In genomic region chr3:189652042-189652441, GRCh38 we compare ENCODE assay signal across 14 cellular contexts. TPM values are rescaled to one million over a fixed set of nuclear protein-coding genes. Genes with fewer than 3 reads are reported as not detected.
A peak's percentile ranks its signal among the peaks of the same experiment; 100 is the strongest.
DNase-seq lines count a peak whose midpoint lies in the region; ATAC-seq, FAIRE-seq and TF ChIP-seq lines count a peak whose summit lies in the region.
"Had no signal": no experiment of that assay in that cellular context is flagged by ENCODE, and none has a peak within 500 bp of the region (broad histone marks: within the 10 kb centered on the region; RNA-seq: fewer than 3 reads in every experiment).

No MANE protein-coding gene starts in this region.

- H2BK120ac ChIP-seq in mesenchymal stem cell (ENCODE audit: low read depth, low read length), result no peak overlapping the region

- intact Hi-C loops in K562 (cut with micrococcal nuclease), result no loop called here
- intact Hi-C loops in gastrocnemius medialis (cut with DNase I; ENCODE audit: low total_unique reads), result no loop called here

- H3K9ac ChIP-seq in K562 (ENCODE audit: insufficient read depth in 1 of 2, low read depth in 2 of 2, low read length in 2 of 2), result no peak overlapping the region
- H3K9ac ChIP-seq in mesenchymal stem cell (ENCODE audit: low read length), result no peak overlapping the region

- H3K27me3 ChIP-seq in K562 (ENCODE audit: control insufficient read depth in 2 of 2, insufficient read depth in 2 of 2, low read length in 2 of 2), result no peaks in the 10 kb centered on the region
- no peaks in the 10 kb centered on the region for H3K27me3 ChIP-seq in mesenchymal stem cell (ENCODE audit: control insufficient read depth in 1 of 2, insufficient read depth in 1 of 2, low read length in 2 of 2)
- H3K27me3 ChIP-seq in gastrocnemius medialis, result no peaks in the 10 kb centered on the region
- H3K27me3 ChIP-seq: body of pancreas, suprapubic skin had no signal

- no peaks in the 10 kb centered on the region for H3K79me2 ChIP-seq in K562 (ENCODE audit: control insufficient read depth, insufficient read depth, low read length)

- H3K27ac ChIP-seq in K562 (ENCODE audit: extremely low read depth, low read depth, low read length) (no peak overlapping the region), mesenchymal stem cell (ENCODE audit: low read length, poor library complexity, severe bottlenecking) (no peak overlapping the region), gastrocnemius medialis (no peak overlapping the region)
- H3K27ac ChIP-seq: body of pancreas, suprapubic skin had no signal

- H2AK5ac ChIP-seq in mesenchymal stem cell (ENCODE audit: low read length, severe bottlenecking), result no peak overlapping the region

- H3K9me3 ChIP-seq in K562 (replicated peaks; ENCODE audit: control insufficient read depth, insufficient read depth, low read depth, low read length) (no peaks in the 10 kb centered on the region), mesenchymal stem cell (ENCODE audit: control insufficient read depth, low read length) (peaks cover 15% of the 10 kb centered on the region), gastrocnemius medialis (peaks cover 0 to 6% (median 0%) of the 10 kb centered on the region in 3 donors)
- H3K9me3 ChIP-seq: body of pancreas, suprapubic skin had no signal

- H3K36me3 ChIP-seq in K562 (ENCODE audit: control insufficient read depth, insufficient read depth, low read length) (no peaks in the 10 kb centered on the region), mesenchymal stem cell (ENCODE audit: control insufficient read depth in 1 of 2, insufficient read depth in 2 of 2, low read depth in 1 of 2, low read length in 2 of 2) (no peaks in the 10 kb centered on the region), gastrocnemius medialis (peaks cover 0 to 7% of the 10 kb centered on the region in 2 donors)
- H3K36me3 ChIP-seq: suprapubic skin had no signal

- no peak for TF ChIP-seq EP300 in K562 (IDR thresholded peaks at IDR 0.05; ENCODE audit: low read length)

- H3K4me3 ChIP-seq in K562, result no peak overlapping the region
- H3K4me3 ChIP-seq in mesenchymal stem cell (ENCODE audit: insufficient read depth in 1 of 2, low read depth in 1 of 2, low read length in 2 of 2), result no peak overlapping the region
- H3K4me3 ChIP-seq in gastrocnemius medialis, result no peak overlapping the region
- H3K4me3 ChIP-seq: body of pancreas, suprapubic skin had no signal

- no peak overlapping the region for H3K23ac ChIP-seq in mesenchymal stem cell (ENCODE audit: low read length in 2 of 2)

- in situ Hi-C loops in K562 (cut with MboI) (no loop called here), gastrocnemius medialis (cut with MboI; ENCODE audit: low sequenced_read_pairs in 4 of 4) (no loop called here)

- no peak overlapping the region for H2BK5ac ChIP-seq in mesenchymal stem cell (ENCODE audit: low read depth, low read length, poor library complexity, severe bottlenecking)

- FAIRE-seq in K562 (lab: Jason Lieb, UNC), result no peak
- FAIRE-seq: islet of Langerhans had no signal

- H2BK15ac ChIP-seq in mesenchymal stem cell (ENCODE audit: low read depth, poor library complexity, severe bottlenecking), result no peak overlapping the region

- H2AFZ ChIP-seq in K562 (ENCODE audit: low read depth, low read length) (no peak overlapping the region), mesenchymal stem cell (ENCODE audit: low read depth, low read length) (no peak overlapping the region)

- BruUV-seq in K562 (replicated peaks; lab: Mats Ljungman, UMichigan), result no TSS peak

- no peaks in the 10 kb centered on the region for H3K9me1 ChIP-seq in K562 (ENCODE audit: control insufficient read depth, insufficient read depth, low read length)

- H3K4ac ChIP-seq in mesenchymal stem cell (ENCODE audit: low read depth in 1 of 2, low read length in 2 of 2), result no peak overlapping the region

- H3K14ac ChIP-seq in mesenchymal stem cell (ENCODE audit: low read length in 2 of 2), result no peak overlapping the region

- ATAC-seq in K562 (no peak), gastrocnemius medialis (no peak), GM21619 (IDR thresholded peaks at IDR 0.05; ENCODE audit: unreplicated experiment) (no peak)
- ATAC-seq: body of pancreas had no signal

- TF ChIP-seq CTCF in K562 (IDR thresholded peaks at IDR 0.05 in 2 of 3, conservative IDR thresholded peaks at IDR 0.05 in 1 of 3; ENCODE audit: insufficient read depth in 2 of 3, low read depth in 1 of 3, low read length in 3 of 3), result 0 out of 6 replicates have a peak, but pooled peaks of 2 of the 3 experiments have one; percentile 22 to 24
- TF ChIP-seq CTCF in gastrocnemius medialis (IDR thresholded peaks at IDR 0.05 in 4 of 5, conservative IDR thresholded peaks at IDR 0.05 in 1 of 5), result peak in 1 of 5 experiments; percentile 15

- CTCF ChIA-PET in K562 (lab: Yijun Ruan, JAX; ENCODE audit: low intra/inter-chr PET ratio), result no interaction called here

- TF ChIP-seq POLR2A in K562 (conservative IDR thresholded peaks at IDR 0.05) (no peak), gastrocnemius medialis (IDR thresholded peaks at IDR 0.05) (no peak)

- POLR2A ChIA-PET in K562 (lab: Yijun Ruan, JAX), result no interaction called here

- H3K4me2 ChIP-seq in K562 (ENCODE audit: insufficient read depth, low read length), result no peak overlapping the region
- H3K4me2 ChIP-seq in mesenchymal stem cell (ENCODE audit: low read length, poor library complexity, severe bottlenecking), result no peak overlapping the region

- H2BK12ac ChIP-seq in mesenchymal stem cell (ENCODE audit: low read length in 2 of 2), result no peak overlapping the region

- H3K18ac ChIP-seq in mesenchymal stem cell (ENCODE audit: low read depth in 1 of 2, low read length in 2 of 2), result no peak overlapping the region

- TF ChIP-seq RAD21 in K562 (CRISPR knock-in tag; conservative IDR thresholded peaks at IDR 0.05 in 1 of 2, IDR thresholded peaks at IDR 0.05 in 1 of 2), result peak in 1 of 2 experiments; percentile 33; a peak in 1 of 4 replicates

- H4K8ac ChIP-seq in mesenchymal stem cell (ENCODE audit: low read length), result no peak overlapping the region

- H3K79me1 ChIP-seq in mesenchymal stem cell (replicated peaks; ENCODE audit: low read length, poor library complexity, severe bottlenecking), result no peaks in the 10 kb centered on the region

- no peaks in the 10 kb centered on the region for H4K20me1 ChIP-seq in K562 (replicated peaks; ENCODE audit: control insufficient read depth, insufficient read depth, low read length)

- 0% methylated on average over 1 of the region's 1 CpG for WGBS in K562 (ENCODE audit: insufficient coverage, low coverage, missing lambda C conversion rate)
- WGBS in mesenchymal stem cell, result 47% methylated on average over 1 of the region's 1 CpG

- no peak overlapping the region for H4K91ac ChIP-seq in mesenchymal stem cell (ENCODE audit: low read length)

- DNase-seq in DMS 273 (lab: John Stamatoyannopoulos, UW; ENCODE audit: unreplicated experiment), result peak; percentile 47
- no peak for DNase-seq in DMS 273 treated with DMSO at 0.1 percent for 48 hours (lab: John Stamatoyannopoulos, UW)
- peak; percentile 19 for DNase-seq in HS-27A (ENCODE audit: low read depth)
- peak in 1 of 4 experiments; percentile 9 for DNase-seq in K562 (ENCODE audit: extremely low read depth in 1 of 4, low spot score in 3 of 4)
- peak; percentile 23 for DNase-seq in mesenchymal stem cell
- DNase-seq in gastrocnemius medialis, result no peak
- DNase-seq in NOMO-1 treated with dmso at 0.1 percent for 144 hours (lab: John Stamatoyannopoulos, UW; ENCODE audit: unreplicated experiment), result no peak
- DNase-seq: 8988T; activated CD4-positive, alpha-beta T cell treated with anti-CD3 and anti-CD28 coated beads for 1 hour; body of pancreas; NCI-H2227 treated with DMSO at 0.1 percent for 48 hours had no signal

- H3K4me1 ChIP-seq in K562 (replicated peaks in 1 of 2; ENCODE audit: control insufficient read depth in 2 of 2, insufficient read depth in 2 of 2, low read length in 2 of 2) (no peaks in the 10 kb centered on the region), mesenchymal stem cell (ENCODE audit: control insufficient read depth, insufficient read depth, low read depth, low read length) (no peaks in the 10 kb centered on the region), gastrocnemius medialis (peaks cover 20 to 21% of the 10 kb centered on the region in 2 donors)
- H3K4me1 ChIP-seq: body of pancreas, suprapubic skin had no signal

TF ChIP-seq in K562, 482 proteins besides CTCF, POLR2A, EP300 and RAD21 (continues in another document):
- TF ChIP-seq ZNF511 (CRISPR knock-in tag; IDR thresholded peaks at IDR 0.05), result no peak

RNA-seq across cellular contexts. Expression of gene TP63, which starts 20.9 kb away (rescaled TPM):
- total RNA-seq in K562 (2011; cell fraction: chromatin; rRNA removed; ENCODE audit: low replicate concordance), result 0.51 TPM in 1 of 2 replicates, not detected in the other
- total RNA-seq in K562 (2011; cell fraction: nucleolus; rRNA removed), result 0.26 TPM in 1 of 2 replicates, not detected in the other
- total RNA-seq in K562 (2011; cell fraction: nucleoplasm; rRNA removed), result 0.29 and 0.31 TPM in 2 replicates
- total RNA-seq in K562 (2014; rRNA removed), result 0.50 and 0.82 TPM in 2 replicates
- 0.73 and 0.84 TPM in 2 replicates for total RNA-seq in K562 (2014; rRNA removed; fragmentation: Illumina TruSeq; extraction: Trizol)
- total RNA-seq in K562 (2015; rRNA removed; fragmentation: Illumina TruSeq; extraction: Trizol), result 1.1 and 1.3 TPM in 2 replicates
- 1.1 and 1.4 TPM in 2 replicates for total RNA-seq in K562 (2021)
- 0.08 and 0.32 TPM in 2 replicates for polyA plus RNA-seq in K562 (2011; rRNA removed)
- polyA plus RNA-seq in K562 (2011; cell fraction: cytosol; rRNA removed), result 0.07 and 0.64 TPM in 2 replicates
- polyA plus RNA-seq in K562 (2011; cell fraction: nucleus; rRNA removed), result 0.08 and 0.46 TPM in 2 replicates
- 0.89 and 1.3 TPM in 2 replicates for polyA plus RNA-seq in K562 (2012)
- polyA plus RNA-seq in K562 (2014; fragmentation: Illumina TruSeq; extraction: Trizol), result 1.1 and 1.4 TPM in 2 replicates
- polyA plus RNA-seq in K562 (2014; fragmentation: Nextera tagmentation; extraction: Ambion mirVana), result under 1 TPM; 0.37 to 0.42 TPM
- 0.48 and 0.84 TPM in 2 replicates for polyA plus RNA-seq in K562 (2014; rRNA removed)
- polyA minus RNA-seq in K562 (2011; rRNA and poly(A)+ RNA removed), result 0.15 and 0.28 TPM in 2 replicates
- polyA minus RNA-seq in K562 (2011; cell fraction: cytosol; rRNA and poly(A)+ RNA removed), result not detected in 2 replicates
- polyA minus RNA-seq in K562 (2011; cell fraction: nucleus; rRNA and poly(A)+ RNA removed), result 0.11 and 0.27 TPM in 2 replicates
- polyA plus RNA-seq in mesenchymal stem cell (2013, experiment 1 of 2), result 0.03 TPM
- polyA plus RNA-seq in mesenchymal stem cell (2013, experiment 2 of 2), result 0.04 TPM
- 10 to 100 TPM in 3 of 4 donors, 1 to 10 TPM in 1; 5.2 to 38.8 (median 25.8) TPM for total RNA-seq in gastrocnemius medialis
- total RNA-seq: body of pancreas had no signal

Comparison
In these comparisons a context has a peak if more than half of its experiments do, and no peak if none do; other contexts are left out.
1. DNase-seq: peak in DMS 273 (single experiment), HS-27A (single experiment) and mesenchymal stem cell (single experiment); none in DMS 273 treated with DMSO at 0.1 percent for 48 hours (single experiment), gastrocnemius medialis (0 of 2) and NOMO-1 treated with dmso at 0.1 percent for 144 hours (single experiment).